ENCODE assay signal across 32 cellular contexts in genomic region chr19:7947939-7948338, GRCh38. TPM values are rescaled to one million over a fixed set of nuclear protein-coding genes. Genes with fewer than 3 reads are reported as not detected.
DNase-seq lines count a peak whose midpoint lies in the region; ATAC-seq, FAIRE-seq and TF ChIP-seq lines count a peak whose summit lies in the region.
"Had no signal": no experiment of that assay in that cellular context is flagged by ENCODE, and none has a peak within 500 bp of the region (broad histone marks: within the 10 kb centered on the region; RNA-seq: fewer than 3 reads in every experiment).

No MANE protein-coding gene starts in this region.

- no peaks in the 10 kb centered on the region for H3K9me1 ChIP-seq in K562 (ENCODE audit: control insufficient read depth, insufficient read depth, low read length)

- no peaks in the 10 kb centered on the region for H3K9me3 ChIP-seq in K562 (replicated peaks; ENCODE audit: control insufficient read depth, insufficient read depth, low read depth, low read length)
- H3K9me3 ChIP-seq in WERI-Rb-1 (ENCODE audit: severe bottlenecking): no peaks in the 10 kb centered on the region
- H3K9me3 ChIP-seq: BE2C, prostate gland, stomach, thyroid gland, uterus had no signal

- no peaks in the 10 kb centered on the region for H4K20me1 ChIP-seq in K562 (replicated peaks; ENCODE audit: control insufficient read depth, insufficient read depth, low read length)

- ATAC-seq in K562 (no peak), GM18873 (IDR thresholded peaks at IDR 0.05; ENCODE audit: low FRiP score, unreplicated experiment) (no peak), GM21367 (IDR thresholded peaks at IDR 0.05; ENCODE audit: unreplicated experiment) (no peak)
- ATAC-seq: CD8-positive, alpha-beta T cell; HepG2; sciatic nerve had no signal

- H3K27ac ChIP-seq in K562 (ENCODE audit: extremely low read depth, low read depth, low read length): no peak overlapping the region
- no peak overlapping the region for H3K27ac ChIP-seq in WERI-Rb-1
- H3K27ac ChIP-seq: PC-9, prostate gland, stomach, thyroid gland, uterus had no signal

- intact Hi-C loops in K562 (cut with micrococcal nuclease): loop anchor here (10.0 kb wide), 1 partner anchor 117 kb away; no protein-coding TSS in a partner anchor

- POLR2A ChIA-PET in K562 (lab: Yijun Ruan, JAX): interaction anchor here (1.0 kb wide), 1 partner anchor 25 kb away, joined by 3 read pairs; no protein-coding TSS in a partner anchor

- WGBS in K562 (ENCODE audit: insufficient coverage, low coverage, missing lambda C conversion rate): 59% methylated on average over 4 of the region's 4 CpGs

- no peak for TF ChIP-seq POLR2A in K562 (conservative IDR thresholded peaks at IDR 0.05)

- FAIRE-seq in K562 (lab: Jason Lieb, UNC): no peak
- FAIRE-seq: HepG2 had no signal

- H3K4me2 ChIP-seq in K562 (ENCODE audit: insufficient read depth, low read length): no peak overlapping the region
- H3K4me2 ChIP-seq: PC-9 had no signal

- H3K4me1 ChIP-seq in K562 (replicated peaks in 1 of 2; ENCODE audit: control insufficient read depth in 2 of 2, insufficient read depth in 2 of 2, low read length in 2 of 2): peaks cover 7 to 22% of the 10 kb centered on the region in 2 experiments; a peak in 4 of 5 replicates
- H3K4me1 ChIP-seq: BE2C, prostate gland, thyroid gland, uterus had no signal

- H2AFZ ChIP-seq in K562 (ENCODE audit: low read depth, low read length): no peak overlapping the region
- H2AFZ ChIP-seq: PC-9 had no signal

- peaks cover 18% of the 10 kb centered on the region for H3K79me2 ChIP-seq in K562 (ENCODE audit: control insufficient read depth, insufficient read depth, low read length)

- H3K9ac ChIP-seq in K562 (ENCODE audit: insufficient read depth in 1 of 2, low read depth in 2 of 2, low read length in 2 of 2): no peak overlapping the region

- in situ Hi-C loops in K562 (cut with MboI): loop anchor here (5.0 kb wide), 1 partner anchor 304 kb away; no protein-coding TSS in a partner anchor

- DNase-seq in ELR (ENCODE audit: low read depth) (peak; percentile 40), M059J (ENCODE audit: low read depth) (peak; percentile 31), K562 (ENCODE audit: extremely low read depth in 1 of 4, low spot score in 3 of 4) (no peak), kidney tubule cell (ENCODE audit: low spot score) (peak; percentile 22), WERI-Rb-1 (no peak)
- DNase-seq: ACHN; activated CD4-positive, alpha-beta memory T cell treated with anti-CD3 and anti-CD28 coated beads for 36 hours; activated CD4-positive, alpha-beta T cell treated with anti-CD3 and anti-CD28 coated beads for 1 hour; activated CD8-positive, alpha-beta memory T cell treated with anti-CD3 and anti-CD28 coated beads, Interleukin-2, amount 50 U/mL, for 4 hours; activated naive CD4-positive, alpha-beta T cell; BE2C; CD8-positive, alpha-beta T cell; H9; islet precursor cell; naive B cell; NCI-H1048; NCI-H1694 treated with DMSO at 0.1 percent for 48 hours; NCI-H524 treated with DMSO at 0.1 percent for 48 hours; occipital lobe; SHP77; stimulated activated CD4-positive, alpha-beta T cell treated with anti-CD3 and anti-CD28 coated beads, Interleukin-12 subunit alpha, Interleukin-12 subunit beta, amount 100 ng/mL, for 4 hours; stimulated activated CD4-positive, alpha-beta T cell treated with anti-CD3 and anti-CD28 coated beads, Interleukin-4, amount 100 ng/mL, for 1 hour; stomach; thyroid gland; uterus had no signal

- TF ChIP-seq RAD21 in K562 (CRISPR knock-in tag; conservative IDR thresholded peaks at IDR 0.05 in 1 of 2, IDR thresholded peaks at IDR 0.05 in 1 of 2): no peak

- CTCF ChIA-PET in K562 (lab: Yijun Ruan, JAX; ENCODE audit: low intra/inter-chr PET ratio): no interaction called here

- BruUV-seq in K562 (replicated peaks; lab: Mats Ljungman, UMichigan): no TSS peak

- TF ChIP-seq CTCF in K562 (IDR thresholded peaks at IDR 0.05 in 2 of 3, conservative IDR thresholded peaks at IDR 0.05 in 1 of 3; ENCODE audit: insufficient read depth in 2 of 3, low read depth in 1 of 3, low read length in 3 of 3): no peak
- TF ChIP-seq CTCF in WERI-Rb-1 (IDR thresholded peaks at IDR 0.05; ENCODE audit: low read depth, low read length): no peak

- H3K27me3 ChIP-seq in K562 (ENCODE audit: control insufficient read depth in 2 of 2, insufficient read depth in 2 of 2, low read length in 2 of 2) (no peaks in the 10 kb centered on the region), WERI-Rb-1 (ENCODE audit: insufficient read depth, low read depth, severe bottlenecking) (no peaks in the 10 kb centered on the region)
- H3K27me3 ChIP-seq: BE2C, stomach, thyroid gland, uterus had no signal

- no peaks in the 10 kb centered on the region for H3K36me3 ChIP-seq in K562 (ENCODE audit: control insufficient read depth, insufficient read depth, low read length)
- peaks cover 4% of the 10 kb centered on the region for H3K36me3 ChIP-seq in WERI-Rb-1
- H3K36me3 ChIP-seq: BE2C, prostate gland, stomach, thyroid gland, uterus had no signal

- no peak overlapping the region for H3K4me3 ChIP-seq in K562
- H3K4me3 ChIP-seq in WERI-Rb-1 (ENCODE audit: low read depth, low read length): no peak overlapping the region
- H3K4me3 ChIP-seq: PC-9, prostate gland, stomach, thyroid gland, uterus had no signal

- TF ChIP-seq EP300 in K562 (IDR thresholded peaks at IDR 0.05; ENCODE audit: low read length): no peak

RNA-seq across cellular contexts. Expression of gene TIMM44, which starts 4.5 kb away (rescaled TPM):
- total RNA-seq in M059J (2014; rRNA removed; shearing (Covaris generic)): 41.4 and 57.6 TPM in 2 replicates
- 230 and 405 TPM in 2 replicates for total RNA-seq in K562 (2011; cell fraction: chromatin; rRNA removed; ENCODE audit: low replicate concordance)
- total RNA-seq in K562 (2011; cell fraction: nucleolus; rRNA removed): 274 and 281 TPM in 2 replicates
- 181 and 216 TPM in 2 replicates for total RNA-seq in K562 (2011; cell fraction: nucleoplasm; rRNA removed)
- total RNA-seq in K562 (2014; rRNA removed) (211 and 231 TPM in 2 replicates), K562 (2014; rRNA removed; fragmentation: Illumina TruSeq; extraction: Trizol) (64.1 and 73.9 TPM in 2 replicates), K562 (2015; rRNA removed; fragmentation: Illumina TruSeq; extraction: Trizol) (104 and 115 TPM in 2 replicates), K562 (2021) (182 and 186 TPM in 2 replicates)
- polyA plus RNA-seq in K562 (2011; rRNA removed) (60.1 and 74.4 TPM in 2 replicates), K562 (2014; fragmentation: Illumina TruSeq; extraction: Trizol) (89.3 and 92.8 TPM in 2 replicates), K562 (2014; fragmentation: Nextera tagmentation; extraction: Ambion mirVana) (10 to 100 TPM; 10.3 to 19.6 TPM), K562 (2014; rRNA removed) (205 and 224 TPM in 2 replicates)
- 89.7 and 229 TPM in 2 replicates for polyA plus RNA-seq in K562 (2011; cell fraction: cytosol; rRNA removed)
- 223 and 257 TPM in 2 replicates for polyA plus RNA-seq in K562 (2011; cell fraction: nucleus; rRNA removed)
- polyA plus RNA-seq in K562 (2012): 101 and 142 TPM in 2 replicates
- 40.4 and 48.9 TPM in 2 replicates for polyA minus RNA-seq in K562 (2011; rRNA and poly(A)+ RNA removed)
- 59.1 and 73.7 TPM in 2 replicates for polyA minus RNA-seq in K562 (2011; cell fraction: cytosol; rRNA and poly(A)+ RNA removed)
- 44.6 and 66.1 TPM in 2 replicates for polyA minus RNA-seq in K562 (2011; cell fraction: nucleus; rRNA and poly(A)+ RNA removed)

RNA-seq across cellular contexts. Expression of gene CTXN1, which starts 22.0 kb away (rescaled TPM):
- 6.7 and 10.1 TPM in 2 replicates for total RNA-seq in M059J (2014; rRNA removed; shearing (Covaris generic))
- total RNA-seq in K562 (2011; cell fraction: chromatin; rRNA removed; ENCODE audit: low replicate concordance): 0.67 and 3.5 TPM in 2 replicates
- total RNA-seq in K562 (2011; cell fraction: nucleolus; rRNA removed): 6.2 and 8.0 TPM in 2 replicates
- 2.6 and 3.4 TPM in 2 replicates for total RNA-seq in K562 (2011; cell fraction: nucleoplasm; rRNA removed)
- total RNA-seq in K562 (2014; rRNA removed) (7.4 and 10.9 TPM in 2 replicates), K562 (2014; rRNA removed; fragmentation: Illumina TruSeq; extraction: Trizol) (0.15 and 0.19 TPM in 2 replicates), K562 (2015; rRNA removed; fragmentation: Illumina TruSeq; extraction: Trizol) (1.8 and 2.3 TPM in 2 replicates), K562 (2021) (37.4 and 38.9 TPM in 2 replicates)
- polyA plus RNA-seq in K562 (2011; rRNA removed) (1.3 and 1.4 TPM in 2 replicates), K562 (2014; fragmentation: Illumina TruSeq; extraction: Trizol) (1.5 and 4.9 TPM in 2 replicates), K562 (2014; fragmentation: Nextera tagmentation; extraction: Ambion mirVana) (not detected), K562 (2014; rRNA removed) (9.2 and 14.5 TPM in 2 replicates)
- 6.3 and 53.8 TPM in 2 replicates for polyA plus RNA-seq in K562 (2011; cell fraction: cytosol; rRNA removed)
- polyA plus RNA-seq in K562 (2011; cell fraction: nucleus; rRNA removed): 3.6 and 12.2 TPM in 2 replicates
- 4.8 and 15.6 TPM in 2 replicates for polyA plus RNA-seq in K562 (2012)
- polyA minus RNA-seq in K562 (2011; rRNA and poly(A)+ RNA removed): 0.14 TPM in 1 of 2 replicates, not detected in the other
- polyA minus RNA-seq in K562 (2011; cell fraction: cytosol; rRNA and poly(A)+ RNA removed): 15.8 and 19.9 TPM in 2 replicates
- polyA minus RNA-seq in K562 (2011; cell fraction: nucleus; rRNA and poly(A)+ RNA removed): 2.3 and 2.7 TPM in 2 replicates
- total RNA-seq: CD8-positive, alpha-beta T cell had no signal
- polyA plus RNA-seq: HepG2 had no signal

RNA-seq across cellular contexts. Expression of gene SNAPC2, which starts 27.8 kb away (rescaled TPM):
- total RNA-seq in M059J (2014; rRNA removed; shearing (Covaris generic)): 16.0 and 16.1 TPM in 2 replicates
- total RNA-seq in K562 (2011; cell fraction: chromatin; rRNA removed; ENCODE audit: low replicate concordance): 4.4 and 13.6 TPM in 2 replicates
- total RNA-seq in K562 (2011; cell fraction: nucleolus; rRNA removed): 10.9 and 14.3 TPM in 2 replicates
- 9.5 and 10.0 TPM in 2 replicates for total RNA-seq in K562 (2011; cell fraction: nucleoplasm; rRNA removed)
- total RNA-seq in K562 (2014; rRNA removed): 30.3 and 42.7 TPM in 2 replicates
- 4.1 and 4.2 TPM in 2 replicates for total RNA-seq in K562 (2014; rRNA removed; fragmentation: Illumina TruSeq; extraction: Trizol)
- total RNA-seq in K562 (2015; rRNA removed; fragmentation: Illumina TruSeq; extraction: Trizol): 15.3 and 15.9 TPM in 2 replicates
- 37.1 and 45.1 TPM in 2 replicates for total RNA-seq in K562 (2021)
- polyA plus RNA-seq in K562 (2011; rRNA removed): 10.9 and 20.1 TPM in 2 replicates
- 18.7 and 40.5 TPM in 2 replicates for polyA plus RNA-seq in K562 (2011; cell fraction: cytosol; rRNA removed)
- 18.7 and 32.8 TPM in 2 replicates for polyA plus RNA-seq in K562 (2011; cell fraction: nucleus; rRNA removed)
- polyA plus RNA-seq in K562 (2012): 30.8 and 37.6 TPM in 2 replicates
- 18.2 and 39.9 TPM in 2 replicates for polyA plus RNA-seq in K562 (2014; fragmentation: Illumina TruSeq; extraction: Trizol)
- polyA plus RNA-seq in K562 (2014; fragmentation: Nextera tagmentation; extraction: Ambion mirVana): 1 to 10 TPM in 1 of 2 experiments, under 1 TPM in 1; 0.59 to 1.4 TPM
- 32.0 and 34.4 TPM in 2 replicates for polyA plus RNA-seq in K562 (2014; rRNA removed)
- 4.3 and 4.8 TPM in 2 replicates for polyA minus RNA-seq in K562 (2011; rRNA and poly(A)+ RNA removed)
- 14.0 and 17.1 TPM in 2 replicates for polyA minus RNA-seq in K562 (2011; cell fraction: cytosol; rRNA and poly(A)+ RNA removed)
- polyA minus RNA-seq in K562 (2011; cell fraction: nucleus; rRNA and poly(A)+ RNA removed): 9.7 and 13.1 TPM in 2 replicates

RNA-seq across cellular contexts. Expression of gene TGFBR3L, which starts 33.3 kb away (rescaled TPM):
- total RNA-seq in M059J (2014; rRNA removed; shearing (Covaris generic)): 1.1 and 2.9 TPM in 2 replicates
- 0.69 TPM in 1 of 2 replicates, not detected in the other for total RNA-seq in K562 (2011; cell fraction: chromatin; rRNA removed; ENCODE audit: low replicate concordance)
- total RNA-seq in K562 (2011; cell fraction: nucleolus; rRNA removed): 0.33 TPM in 1 of 2 replicates, not detected in the other
- not detected in 2 replicates for total RNA-seq in K562 (2011; cell fraction: nucleoplasm; rRNA removed)
- not detected in 2 replicates for total RNA-seq in K562 (2014; rRNA removed)
- not detected in 2 replicates for total RNA-seq in K562 (2014; rRNA removed; fragmentation: Illumina TruSeq; extraction: Trizol)
- total RNA-seq in K562 (2015; rRNA removed; fragmentation: Illumina TruSeq; extraction: Trizol): not detected in 2 replicates
- total RNA-seq in K562 (2021): 0.18 TPM in 1 of 2 replicates, not detected in the other
- 0.08 TPM in 1 of 2 replicates, not detected in the other for polyA plus RNA-seq in K562 (2011; rRNA removed)
- 0.09 TPM in 2 replicates for polyA plus RNA-seq in K562 (2011; cell fraction: cytosol; rRNA removed)
- polyA plus RNA-seq in K562 (2011; cell fraction: nucleus; rRNA removed): 0.15 and 0.58 TPM in 2 replicates
- 0.26 and 0.28 TPM in 2 replicates for polyA plus RNA-seq in K562 (2012)
- polyA plus RNA-seq in K562 (2014; fragmentation: Illumina TruSeq; extraction: Trizol): not detected in 2 replicates
- polyA plus RNA-seq in K562 (2014; fragmentation: Nextera tagmentation; extraction: Ambion mirVana): not detected
- polyA plus RNA-seq in K562 (2014; rRNA removed): not detected in 2 replicates
- not detected in 2 replicates for polyA minus RNA-seq in K562 (2011; rRNA and poly(A)+ RNA removed)
- polyA minus RNA-seq in K562 (2011; cell fraction: cytosol; rRNA and poly(A)+ RNA removed): not detected in 2 replicates
- polyA minus RNA-seq in K562 (2011; cell fraction: nucleus; rRNA and poly(A)+ RNA removed): not detected in 2 replicates
- total RNA-seq: G401, occipital lobe, sciatic nerve, stomach, thyroid gland had no signal

RNA-seq across cellular contexts. Expression of gene MAP2K7, which starts 44.3 kb away (rescaled TPM):
- total RNA-seq in M059J (2014; rRNA removed; shearing (Covaris generic)): 6.8 and 8.3 TPM in 2 replicates
- total RNA-seq in K562 (2011; cell fraction: chromatin; rRNA removed; ENCODE audit: low replicate concordance): 34.2 and 92.8 TPM in 2 replicates
- 57.2 and 57.4 TPM in 2 replicates for total RNA-seq in K562 (2011; cell fraction: nucleolus; rRNA removed)
- 41.1 and 52.7 TPM in 2 replicates for total RNA-seq in K562 (2011; cell fraction: nucleoplasm; rRNA removed)
- total RNA-seq in K562 (2014; rRNA removed): 19.4 and 23.9 TPM in 2 replicates
- 3.1 and 4.1 TPM in 2 replicates for total RNA-seq in K562 (2014; rRNA removed; fragmentation: Illumina TruSeq; extraction: Trizol)
- 11.3 and 12.3 TPM in 2 replicates for total RNA-seq in K562 (2015; rRNA removed; fragmentation: Illumina TruSeq; extraction: Trizol)
- 43.8 and 45.8 TPM in 2 replicates for total RNA-seq in K562 (2021)
- 14.9 and 15.7 TPM in 2 replicates for polyA plus RNA-seq in K562 (2011; rRNA removed)
- 16.0 and 27.0 TPM in 2 replicates for polyA plus RNA-seq in K562 (2011; cell fraction: cytosol; rRNA removed)
- 39.0 and 61.8 TPM in 2 replicates for polyA plus RNA-seq in K562 (2011; cell fraction: nucleus; rRNA removed)
- 29.3 and 31.2 TPM in 2 replicates for polyA plus RNA-seq in K562 (2012)
- 14.1 and 27.3 TPM in 2 replicates for polyA plus RNA-seq in K562 (2014; fragmentation: Illumina TruSeq; extraction: Trizol)
- polyA plus RNA-seq in K562 (2014; fragmentation: Nextera tagmentation; extraction: Ambion mirVana): under 1 TPM; 0.51 to 0.99 TPM
- polyA plus RNA-seq in K562 (2014; rRNA removed): 37.6 and 40.1 TPM in 2 replicates
- 4.7 and 7.6 TPM in 2 replicates for polyA minus RNA-seq in K562 (2011; rRNA and poly(A)+ RNA removed)
- 17.0 and 17.8 TPM in 2 replicates for polyA minus RNA-seq in K562 (2011; cell fraction: cytosol; rRNA and poly(A)+ RNA removed)
- polyA minus RNA-seq in K562 (2011; cell fraction: nucleus; rRNA and poly(A)+ RNA removed): 14.3 and 15.6 TPM in 2 replicates

Comparison
In these comparisons a context has a peak if more than half of its experiments do, and no peak if none do; other contexts are left out.
1. DNase-seq: peak in ELR (single experiment), M059J (single experiment) and kidney tubule cell (single experiment); none in K562 (0 of 4) and WERI-Rb-1 (single experiment).